In the genomic region with DNA sequence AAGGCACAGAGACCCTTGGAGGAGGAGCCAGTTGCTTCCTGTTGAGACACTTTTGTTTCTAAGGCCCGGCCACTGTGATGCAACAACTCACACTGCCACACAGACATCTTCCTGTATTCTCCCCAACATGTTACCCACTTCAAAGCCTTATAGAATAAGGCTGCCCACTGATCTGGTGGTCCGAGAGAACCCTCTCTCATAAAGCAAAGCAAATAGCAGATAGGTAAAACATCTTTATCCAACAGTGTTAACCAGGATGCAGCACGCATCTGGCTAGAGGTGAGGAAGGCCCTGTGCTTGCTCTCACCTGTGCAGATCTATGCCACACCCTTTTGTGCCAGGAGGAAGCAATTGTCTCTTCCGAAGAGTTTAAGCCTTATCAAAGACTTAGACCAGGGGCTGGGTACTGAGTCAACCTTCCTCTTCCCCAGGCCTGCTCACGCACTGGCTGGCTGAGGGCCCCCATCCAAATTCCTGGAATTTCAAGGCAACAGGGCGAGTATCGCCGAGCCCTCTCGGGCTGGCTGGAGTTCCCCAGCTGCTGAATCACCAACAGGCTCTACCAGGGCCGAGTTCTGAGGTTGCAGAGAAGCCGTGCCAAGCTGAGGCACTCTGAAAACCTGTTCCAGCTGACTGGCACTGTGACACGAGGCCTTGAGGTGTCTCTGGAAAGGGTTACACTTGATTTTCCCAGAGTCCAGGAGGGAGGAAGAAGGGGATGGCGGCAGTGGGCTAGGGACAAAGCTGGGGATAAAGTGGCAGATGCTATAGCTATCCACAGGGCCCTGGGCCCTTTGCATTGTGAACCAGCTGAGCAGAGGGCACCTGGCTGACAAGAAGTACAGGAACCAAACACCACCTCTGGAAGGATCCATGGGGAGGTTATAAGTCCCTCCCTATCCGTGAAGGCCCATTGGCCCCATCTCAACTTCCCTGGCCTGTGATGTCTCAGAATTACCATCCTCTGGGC, we compare ENCODE assay signal across 8 cellular contexts.
A peak's percentile ranks its signal among the peaks of the same experiment; 100 is the strongest.
DNase-seq lines count a peak whose midpoint lies in the region; ATAC-seq and FAIRE-seq lines count a peak whose summit lies in the region.

No MANE protein-coding gene starts in this region.

- no peaks in the 10 kb centered on the region for H3K27me3 ChIP-seq in muscle layer of duodenum (ENCODE audit: low read depth, low read length)

- H3K36me3 ChIP-seq in muscle layer of duodenum (ENCODE audit: control insufficient read depth in 1 of 2, insufficient read depth in 2 of 2, low read length in 2 of 2) = no peaks in the 10 kb centered on the region

- peak overlapping the region; percentile 16 for H3K27ac ChIP-seq in muscle layer of duodenum (ENCODE audit: low read length)

- peak; percentile 95 for FAIRE-seq in RCC 7860 (lab: Jason Lieb, UNC)

- peaks cover 0 to 5% of the 10 kb centered on the region in 2 donors for H3K4me1 ChIP-seq in muscle layer of duodenum (ENCODE audit: control insufficient read depth in 1 of 2, insufficient read depth in 2 of 2, low read length in 2 of 2)

- peak; percentile 93 for DNase-seq in GM03348 (ENCODE audit: low spot score)
- peak; percentile 97 for DNase-seq in RCC 7860 (ENCODE audit: low spot score)
- DNase-seq in central memory CD4-positive, alpha-beta T cell = peak; percentile 33
- no peak for DNase-seq in OCI-M2 (lab: John Stamatoyannopoulos, UW; ENCODE audit: unreplicated experiment)
- DNase-seq in NCI-H1417 (lab: John Stamatoyannopoulos, UW) = no peak
- no peak for DNase-seq in ecto neural progenitor cell (ENCODE audit: low spot score)

- H3K4me3 ChIP-seq in muscle layer of duodenum (ENCODE audit: low read depth in 1 of 2, low read length in 2 of 2) = no peak overlapping the region

- ATAC-seq in HG03520 (IDR thresholded peaks at IDR 0.05; ENCODE audit: unreplicated experiment) = no peak

- H3K9me3 ChIP-seq in muscle layer of duodenum (ENCODE audit: control insufficient read depth in 1 of 2, low read length in 2 of 2) = no peaks in the 10 kb centered on the region

Comparison
In these comparisons a context has a peak if more than half of its experiments do, and no peak if none do; other contexts are left out.
1. DNase-seq: peak in GM03348 (single experiment), RCC 7860 (single experiment) and central memory CD4-positive, alpha-beta T cell (single experiment); none in OCI-M2 (single experiment), NCI-H1417 (0 of 3) and ecto neural progenitor cell (single experiment).